31 cellular contexts compared by ENCODE assay signal in the genomic region with DNA sequence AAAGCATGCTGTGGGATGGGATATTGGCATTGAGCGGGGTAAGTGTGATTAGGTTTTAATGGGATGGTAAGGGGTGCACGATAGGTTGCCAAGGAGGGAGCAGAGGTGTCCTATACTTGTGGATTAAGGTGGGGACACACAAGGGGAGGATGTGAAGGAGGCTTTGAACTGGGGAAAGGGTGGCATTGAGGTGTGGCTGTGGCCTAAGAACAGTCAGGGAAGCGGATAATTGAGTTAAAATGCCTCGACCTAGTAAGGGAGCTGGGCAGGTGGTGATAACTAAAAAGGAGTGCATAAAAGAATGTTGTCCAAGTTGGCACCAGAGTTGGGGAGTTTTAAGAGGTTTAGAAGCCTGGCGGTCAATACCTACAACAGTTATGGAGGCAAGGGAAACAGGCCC. TPM values are rescaled to one million over a fixed set of nuclear protein-coding genes. Genes with fewer than 3 reads are reported as not detected.
"Had no signal": no experiment of that assay in that cellular context is flagged by ENCODE, and none has a peak within 500 bp of the region (broad histone marks: within the 10 kb centered on the region; RNA-seq: fewer than 3 reads in every experiment).

No MANE protein-coding gene starts in this region.

- H3K4me3 ChIP-seq: adrenal gland, Peyer's patch, SJSA1 had no signal

- DNase-seq: activated CD4-positive, alpha-beta T cell treated with anti-CD3 and anti-CD28 coated beads, Interleukin-2, amount 10 ng/mL, durations not matched to agents 24 days and 14 days; activated CD4-positive, alpha-beta T cell treated with anti-CD3 and anti-CD28 coated beads, Interleukin-2, amount 50 U/mL, for 48 hours; activated CD8-positive, alpha-beta T cell treated with anti-CD3 and anti-CD28 coated beads, Interleukin-2, amount 10 ng/mL, durations not matched to agents 7 days and 5 days; activated gamma-delta T cell; activated naive CD4-positive, alpha-beta T cell treated with anti-CD3 and anti-CD28 coated beads for 36 hours; activated T-cell treated with anti-CD3 and anti-CD28 coated beads, Interleukin-2, amount 50 U/mL, for 24 hours; adrenal gland; anterior cingulate cortex; central memory CD4-positive, alpha-beta T cell; Karpas-422; NCI-H1048; NCI-H1105 treated with DMSO at 0.1 percent for 48 hours; NCI-H1436 treated with DMSO at 0.1 percent for 48 hours; NCI-H1694 treated with DMSO at 0.1 percent for 48 hours; NCI-H2029; NCI-H345; NCI-H510A; NCI-H526; NCI-H748 treated with DMSO at 0.1 percent for 48 hours; NK-92 treated with Interleukin-12 subunit alpha and Interleukin-12 subunit beta, amount 100 ng/mL, for 24 hours; PC-3; Peyer's patch; RPMI8226; SHP77 treated with DMSO at 0.1 percent for 48 hours; SK-N-SH had no signal

- H3K27me3 ChIP-seq: adrenal gland, Peyer's patch, SJSA1 had no signal

- H3K4me1 ChIP-seq: adrenal gland, Peyer's patch, SJSA1 had no signal

- H3K9ac ChIP-seq: SK-N-SH had no signal

- H3K36me3 ChIP-seq: adrenal gland, Peyer's patch, SJSA1 had no signal

- ATAC-seq: activated CD8-positive, alpha-beta T cell treated with anti-CD3 and anti-CD28 coated beads, Interleukin-2, amount 10 ng/mL, durations not matched to agents 7 days and 5 days; activated naive CD4-positive, alpha-beta T cell treated with anti-CD3 and anti-CD28 coated beads, Interleukin-2, amount 50 U/mL, for 72 hours; PC-3 had no signal

- H3K27ac ChIP-seq: adrenal gland, Peyer's patch, SJSA1 had no signal

- H3K9me3 ChIP-seq: adrenal gland, Peyer's patch, SJSA1, SK-N-SH had no signal

RNA-seq across cellular contexts. Expression of a gene that starts 17.5 kb away (rescaled TPM):
- total RNA-seq: activated naive CD4-positive, alpha-beta T cell treated with anti-CD3 and anti-CD28 coated beads for 36 hours; activated T-helper 2 cell treated with anti-CD3 and anti-CD28 coated beads, Interferon-gamma antibody, Interleukin-2, Interleukin-4, amounts not matched to agents 10 μg/mL and 5 μg/mL and 100 μg/mL, durations not matched to agents 14 hours and 24 hours and 36 hours; bronchial epithelial cell; PC-3; SJSA1 had no signal

RNA-seq across cellular contexts. Expression of a gene that starts 21.2 kb away (rescaled TPM):
- total RNA-seq: activated CD4-positive, alpha-beta T cell treated with anti-CD3 and anti-CD28 coated beads, Interleukin-2, amount 10 ng/mL, durations not matched to agents 24 days and 14 days; activated CD8-positive, alpha-beta T cell treated with anti-CD3 and anti-CD28 coated beads, Interleukin-2, amount 10 ng/mL, durations not matched to agents 7 days and 5 days; activated naive CD4-positive, alpha-beta T cell treated with anti-CD3 and anti-CD28 coated beads for 36 hours; activated naive CD4-positive, alpha-beta T cell treated with anti-CD3 and anti-CD28 coated beads, Interleukin-2, amount 50 U/mL, for 72 hours; activated T-helper 2 cell treated with anti-CD3 and anti-CD28 coated beads, Interferon-gamma antibody, Interleukin-2, Interleukin-4, amounts not matched to agents 10 μg/mL and 5 μg/mL and 100 μg/mL, durations not matched to agents 14 hours and 24 hours and 36 hours; bronchial epithelial cell; cerebellum; MCF 10A; PC-3; SJSA1 had no signal
